Comparison of ENCODE assay signal across 26 cellular contexts in genomic region chr1:228346731-228347130, GRCh38. TPM values are rescaled to one million over a fixed set of nuclear protein-coding genes. Genes with fewer than 3 reads are reported as not detected.
DNase-seq lines count a peak whose midpoint lies in the region; ATAC-seq and TF ChIP-seq lines count a peak whose summit lies in the region.
"Had no signal": no experiment of that assay in that cellular context is flagged by ENCODE, and none has a peak within 500 bp of the region (broad histone marks: within the 10 kb centered on the region; RNA-seq: fewer than 3 reads in every experiment).

No MANE protein-coding gene starts in this region.

- no peak overlapping the region for H3K4me3 ChIP-seq in sigmoid colon
- H3K4me3 ChIP-seq: BLaER1 treated with 17β-estradiol and CSF1 and Interleukin-3, amounts not matched to agents 10 nM and 100 nM; dorsolateral prefrontal cortex; gastroesophageal sphincter; spleen; thyroid gland had no signal

- H3K4me1 ChIP-seq in sigmoid colon: no peaks in the 10 kb centered on the region
- H3K4me1 ChIP-seq: gastroesophageal sphincter, thyroid gland had no signal

- H3K27me3 ChIP-seq in sigmoid colon: no peaks in the 10 kb centered on the region
- H3K27me3 ChIP-seq: BLaER1 treated with 17β-estradiol and CSF1 and Interleukin-3, amounts not matched to agents 10 nM and 100 nM; dorsolateral prefrontal cortex; gastroesophageal sphincter; spleen; thyroid gland had no signal

- ATAC-seq in T-helper 17 cell: no peak
- ATAC-seq: activated CD8-positive, alpha-beta memory T cell treated with anti-CD3 and anti-CD28 coated beads, Interleukin-2, amount 10 ng/mL, durations not matched to agents 7 days and 5 days; gastroesophageal sphincter; left colon had no signal

- TF ChIP-seq POLR2A in sigmoid colon (IDR thresholded peaks at IDR 0.05): no peak

- H3K36me3 Mint-ChIP-seq in T-helper 17 cell (ENCODE audit: low read depth): peaks cover 8% of the 10 kb centered on the region
- H3K36me3 Mint-ChIP-seq: activated CD8-positive, alpha-beta memory T cell treated with anti-CD3 and anti-CD28 coated beads, Interleukin-2, amount 10 ng/mL, durations not matched to agents 7 days and 5 days had no signal

- no peak for TF ChIP-seq EP300 in sigmoid colon (IDR thresholded peaks at IDR 0.05)

- no peak for TF ChIP-seq CTCF in sigmoid colon (IDR thresholded peaks at IDR 0.05)

- H3K27ac ChIP-seq in sigmoid colon: no peak overlapping the region
- H3K27ac ChIP-seq: BLaER1 treated with 17β-estradiol and CSF1 and Interleukin-3, amounts not matched to agents 10 nM and 100 nM; gastroesophageal sphincter; RWPE1; spleen; thyroid gland had no signal

- no peaks in the 10 kb centered on the region for H3K27me3 Mint-ChIP-seq in T-helper 17 cell
- H3K27me3 Mint-ChIP-seq: activated CD8-positive, alpha-beta memory T cell treated with anti-CD3 and anti-CD28 coated beads, Interleukin-2, amount 10 ng/mL, durations not matched to agents 7 days and 5 days; IgD-negative memory B cell had no signal

- H3K27ac Mint-ChIP-seq in T-helper 17 cell: no peak overlapping the region
- H3K27ac Mint-ChIP-seq: activated CD8-positive, alpha-beta memory T cell treated with anti-CD3 and anti-CD28 coated beads, Interleukin-2, amount 10 ng/mL, durations not matched to agents 7 days and 5 days; brain; IgD-negative memory B cell had no signal

- intact Hi-C loops in cardiac septum (cut with DNase I) (loop anchor here (5.0 kb wide), 1 partner anchor 46 kb away; no protein-coding TSS in a partner anchor), sigmoid colon (cut with DNase I) (no loop called here)

- no peaks in the 10 kb centered on the region for H3K36me3 ChIP-seq in sigmoid colon
- H3K36me3 ChIP-seq: thyroid gland had no signal

- H3K4me3 Mint-ChIP-seq in T-helper 17 cell: no peak overlapping the region
- H3K4me3 Mint-ChIP-seq: activated CD8-positive, alpha-beta memory T cell treated with anti-CD3 and anti-CD28 coated beads, Interleukin-2, amount 10 ng/mL, durations not matched to agents 7 days and 5 days; brain; IgD-negative memory B cell had no signal

- H3K9me3 ChIP-seq in T-helper 17 cell (ENCODE audit: control insufficient read depth, low read length, poor library complexity, severe bottlenecking): no peaks in the 10 kb centered on the region
- no peaks in the 10 kb centered on the region for H3K9me3 ChIP-seq in sigmoid colon
- H3K9me3 ChIP-seq: thyroid gland had no signal

- DNase-seq in T-helper 17 cell (peak in 2 of 3 donors; percentile 1 to 4), cardiac septum (ENCODE audit: low spot score) (peak; percentile 70), mesenteric fat pad (ENCODE audit: low spot score) (peak; percentile 59), sigmoid colon (peak; percentile 24), NOMO-1 treated with DMSO at 0.1 percent for 48 hours (lab: John Stamatoyannopoulos, UW; ENCODE audit: unreplicated experiment) (no peak), NCI-H2196 treated with DMSO at 0.1 percent for 48 hours (lab: John Stamatoyannopoulos, UW; ENCODE audit: unreplicated experiment) (no peak), NCI-H2227 (lab: John Stamatoyannopoulos, UW; ENCODE audit: unreplicated experiment) (no peak)
- DNase-seq: activated CD4-positive, alpha-beta T cell treated with anti-CD3 and anti-CD28 coated beads, Interleukin-2, amount 50 U/mL, for 1 hour; activated CD4-positive, CD25-positive, alpha-beta regulatory T cell; activated CD8-positive, alpha-beta memory T cell treated with anti-CD3 and anti-CD28 coated beads, Interleukin-2, amount 10 ng/mL, durations not matched to agents 7 days and 5 days; activated naive CD4-positive, alpha-beta T cell treated with Interleukin-2 at 50 U/mL for 16 hours; amniotic stem cell; hippocampal formation; NCI-H146; NCI-H446 treated with DMSO at 0.1 percent for 48 hours; occipital lobe; spleen; stimulated activated CD4-positive, alpha-beta T cell treated with anti-CD3 and anti-CD28 coated beads, Interleukin-2, amount 100 ng/mL, for 48 hours; thyroid gland had no signal

- WGBS in sigmoid colon, 2 donors: 91 to 94% methylated on average over 9 of the region's 9 CpGs

- H3K4me1 Mint-ChIP-seq in T-helper 17 cell: peaks cover 10% of the 10 kb centered on the region
- H3K4me1 Mint-ChIP-seq: activated CD8-positive, alpha-beta memory T cell treated with anti-CD3 and anti-CD28 coated beads, Interleukin-2, amount 10 ng/mL, durations not matched to agents 7 days and 5 days; brain had no signal

RNA-seq across cellular contexts. Expression of gene TRIM11, which starts 59.9 kb away (rescaled TPM):
- total RNA-seq in T-helper 17 cell (10 to 100 TPM; 35.5 to 52.5 TPM), cardiac septum (7.3 TPM), mesenteric fat pad (12.2 TPM), sigmoid colon (10 to 100 TPM; 11.8 to 19.6 (median 16.0) TPM)
- 10 to 100 TPM; 12.0 to 32.9 (median 14.3) TPM for polyA plus RNA-seq in sigmoid colon

Comparison
In these comparisons a context has a peak if more than half of its experiments do, and no peak if none do; other contexts are left out.
1. DNase-seq: peak in T-helper 17 cell (2 of 3), cardiac septum (single experiment), mesenteric fat pad (single experiment) and sigmoid colon (single experiment); none in NOMO-1 treated with DMSO at 0.1 percent for 48 hours (single experiment), NCI-H2196 treated with DMSO at 0.1 percent for 48 hours (single experiment) and NCI-H2227 (single experiment).